In the genomic region with DNA sequence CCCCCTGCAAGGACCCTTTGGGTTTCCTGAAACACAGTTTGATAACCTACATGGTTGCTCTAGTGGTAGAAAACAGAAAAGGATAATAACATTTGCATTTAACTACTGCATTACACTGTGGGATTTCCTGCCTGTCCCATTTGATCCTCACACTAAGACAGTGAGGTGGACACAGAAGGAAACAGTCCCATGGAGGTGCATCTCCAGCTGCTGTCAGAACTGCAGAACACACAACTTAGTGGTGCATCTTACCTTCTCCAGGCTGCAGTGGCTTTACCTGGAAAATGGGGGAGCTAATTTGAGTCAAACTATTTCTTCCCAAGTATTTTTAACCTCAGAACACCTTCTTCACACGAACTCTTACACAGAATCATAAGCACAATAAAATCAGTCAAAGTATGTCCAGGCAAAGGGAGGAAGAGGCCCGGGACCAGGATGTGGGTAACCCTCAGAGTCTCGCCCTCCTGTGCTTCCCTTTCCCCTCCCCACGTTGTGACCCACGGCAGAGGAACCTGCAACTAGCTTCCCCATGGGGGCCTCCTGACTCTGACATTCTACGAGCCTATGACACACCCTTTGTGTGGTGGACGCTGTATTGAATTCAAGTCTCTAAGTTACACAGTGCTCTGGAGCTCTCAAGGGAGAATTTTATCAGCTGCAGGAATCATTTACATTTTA, we compare ENCODE assay signal across 10 cellular contexts. TPM values are rescaled to one million over a fixed set of nuclear protein-coding genes. Genes with fewer than 3 reads are reported as not detected.
DNase-seq lines count a peak whose midpoint lies in the region; ATAC-seq and TF ChIP-seq lines count a peak whose summit lies in the region.
"Had no signal": no experiment of that assay in that cellular context is flagged by ENCODE, and none has a peak within 500 bp of the region (broad histone marks: within the 10 kb centered on the region; RNA-seq: fewer than 3 reads in every experiment).

No MANE protein-coding gene starts in this region.

- no peak overlapping the region for H3K4me3 ChIP-seq in esophagus squamous epithelium

- H3K36me3 Mint-ChIP-seq in activated naive CD4-positive, alpha-beta T cell treated with anti-CD3 and anti-CD28 coated beads, Interleukin-2, amount 10 ng/mL, durations not matched to agents 7 days and 5 days = no peaks in the 10 kb centered on the region

- no peak for TF ChIP-seq CTCF in esophagus squamous epithelium (IDR thresholded peaks at IDR 0.05)

- intact Hi-C loops in esophagus squamous epithelium (cut with DNase I) = no loop called here

- DNase-seq in activated naive CD4-positive, alpha-beta T cell treated with anti-CD3 and anti-CD28 coated beads, Interleukin-2, amount 10 ng/mL, durations not matched to agents 7 days and 5 days = peak; percentile 50
- no peak for DNase-seq in activated naive CD4-positive, alpha-beta T cell treated with anti-CD3 and anti-CD28 coated beads, Interleukin-2, amount 50 U/mL, for 16 hours
- DNase-seq in UCSD-AML1 (lab: John Stamatoyannopoulos, UW; ENCODE audit: unreplicated experiment) (peak; percentile 56), COLO829 (ENCODE audit: low spot score) (no peak), cerebellar nuclear complex (lab: John Stamatoyannopoulos, UW) (no peak), esophagus squamous epithelium (lab: John Stamatoyannopoulos, UW) (no peak)
- peak; percentile 24 for DNase-seq in stimulated activated naive CD8-positive, alpha-beta T cell treated with anti-CD3 and anti-CD28 coated beads, Interleukin-15, Interleukin-2, amounts not matched to agents 100 U/mL and 50 U/mL, for 24 hours
- DNase-seq: NCI-H1092 treated with DMSO at 0.1 percent for 48 hours had no signal

- no peaks in the 10 kb centered on the region for H3K4me1 ChIP-seq in esophagus squamous epithelium

- H3K36me3 ChIP-seq in esophagus squamous epithelium = peaks cover 0 to 38% (median 0%) of the 10 kb centered on the region in 3 donors

- peaks cover 3% of the 10 kb centered on the region for H3K9me3 Mint-ChIP-seq in activated naive CD4-positive, alpha-beta T cell treated with anti-CD3 and anti-CD28 coated beads, Interleukin-2, amount 10 ng/mL, durations not matched to agents 7 days and 5 days

- CTCF ChIA-PET in activated naive CD4-positive, alpha-beta T cell treated with anti-CD3 and anti-CD28 coated beads, Interleukin-2, amount 10 ng/mL, durations not matched to agents 7 days and 5 days (lab: Charles Lee) = interaction anchor here (0.5 to 1.5 kb wide), 5 partner anchors 13 to 156 kb away, joined by 3 to 6 read pairs (median 3); no protein-coding TSS in a partner anchor

- peaks cover 12% of the 10 kb centered on the region for H3K27me3 Mint-ChIP-seq in activated naive CD4-positive, alpha-beta T cell treated with anti-CD3 and anti-CD28 coated beads, Interleukin-2, amount 10 ng/mL, durations not matched to agents 7 days and 5 days

- TF ChIP-seq POLR2A in esophagus squamous epithelium (IDR thresholded peaks at IDR 0.05) = no peak

- H3K9me3 ChIP-seq in esophagus squamous epithelium = no peaks in the 10 kb centered on the region

- no peak overlapping the region for H3K4me3 Mint-ChIP-seq in activated naive CD4-positive, alpha-beta T cell treated with anti-CD3 and anti-CD28 coated beads, Interleukin-2, amount 10 ng/mL, durations not matched to agents 7 days and 5 days

- H3K27ac Mint-ChIP-seq in activated naive CD4-positive, alpha-beta T cell treated with anti-CD3 and anti-CD28 coated beads, Interleukin-2, amount 10 ng/mL, durations not matched to agents 7 days and 5 days = peak overlapping the region; percentile 51

- H3K27ac ChIP-seq in esophagus squamous epithelium = no peak overlapping the region
- H3K27ac ChIP-seq: C4-2B had no signal

- 60 to 69% methylated on average over 5 to 7 of the region's 7 CpGs for WGBS in esophagus squamous epithelium, 2 donors

- H3K27me3 ChIP-seq in esophagus squamous epithelium = no peaks in the 10 kb centered on the region

- peaks cover 23% of the 10 kb centered on the region for H3K4me1 Mint-ChIP-seq in activated naive CD4-positive, alpha-beta T cell treated with anti-CD3 and anti-CD28 coated beads, Interleukin-2, amount 10 ng/mL, durations not matched to agents 7 days and 5 days

- peak; percentile 78 for ATAC-seq in HG03064 (IDR thresholded peaks at IDR 0.05; ENCODE audit: low read depth, unreplicated experiment)
- peak; percentile 88 for ATAC-seq in stimulated activated naive CD8-positive, alpha-beta T cell treated with anti-CD3 and anti-CD28 coated beads, Interleukin-15, Interleukin-2, amounts not matched to agents 100 U/mL and 50 U/mL, for 24 hours

RNA-seq across cellular contexts. Expression of a gene that starts 33.7 kb away (rescaled TPM):
- total RNA-seq in esophagus squamous epithelium = 10 to 100 TPM in 3 of 4 donors, 1 to 10 TPM in 1; 6.3 to 27.8 (median 20.5) TPM

Comparison
In these comparisons a context has a peak if more than half of its experiments do, and no peak if none do; other contexts are left out.
1. DNase-seq: peak in activated naive CD4-positive, alpha-beta T cell treated with anti-CD3 and anti-CD28 coated beads, Interleukin-2, amount 10 ng/mL, durations not matched to agents 7 days and 5 days (single experiment), UCSD-AML1 (single experiment) and stimulated activated naive CD8-positive, alpha-beta T cell treated with anti-CD3 and anti-CD28 coated beads, Interleukin-15, Interleukin-2, amounts not matched to agents 100 U/mL and 50 U/mL, for 24 hours (single experiment); none in activated naive CD4-positive, alpha-beta T cell treated with anti-CD3 and anti-CD28 coated beads, Interleukin-2, amount 50 U/mL, for 16 hours (single experiment), COLO829 (single experiment), cerebellar nuclear complex (0 of 2) and esophagus squamous epithelium (single experiment).